ENCODE assay signal across 8 cellular contexts in the genomic region with DNA sequence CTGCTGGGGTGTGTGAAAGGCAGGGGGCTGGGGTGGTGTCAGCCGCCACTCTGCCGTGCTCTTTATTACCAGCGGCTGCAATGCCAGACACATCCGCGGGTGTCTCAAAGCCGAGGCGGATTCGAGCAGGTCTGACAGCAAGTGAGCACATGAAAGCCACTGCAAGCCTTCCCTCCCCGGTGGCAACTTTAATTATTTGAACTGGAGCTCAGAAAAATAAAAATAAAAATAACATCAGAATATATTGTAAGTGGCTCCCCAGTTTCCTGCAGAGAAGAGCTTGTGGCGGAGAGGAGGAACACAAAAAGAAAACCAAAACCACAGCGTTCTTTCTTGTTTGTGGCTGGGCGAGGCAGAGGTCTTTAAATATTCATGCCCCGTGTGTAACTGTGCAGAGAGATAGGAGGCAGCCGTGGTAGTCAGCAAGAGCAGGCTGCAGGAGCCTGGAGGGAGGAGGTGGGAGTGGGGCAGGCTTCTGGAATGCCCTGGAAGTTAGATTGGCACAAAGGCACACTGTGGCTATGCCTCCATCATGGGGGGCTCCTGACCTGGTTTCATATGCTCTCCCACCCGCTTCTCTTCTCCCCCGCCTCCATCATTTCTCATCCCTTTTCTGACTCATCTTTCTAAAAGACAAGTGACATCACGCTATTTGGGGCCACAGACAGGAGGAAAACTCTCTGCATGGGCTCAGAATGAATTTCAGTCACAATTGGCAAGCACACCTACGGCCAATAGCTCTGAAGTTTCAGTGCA.
DNase-seq lines count a peak whose midpoint lies in the region; ATAC-seq lines count a peak whose summit lies in the region.

No MANE protein-coding gene starts in this region.

- H3K4me1 Mint-ChIP-seq in activated naive CD8-positive, alpha-beta T cell treated with anti-CD3 and anti-CD28 coated beads for 36 hours = peaks cover 31% of the 10 kb centered on the region
- peaks cover 10 to 37% (median 18%) of the 10 kb centered on the region in 3 donors for H3K4me1 Mint-ChIP-seq in naive B cell
- H3K4me1 Mint-ChIP-seq in stimulated activated naive CD8-positive, alpha-beta T cell treated with anti-CD3 and anti-CD28 coated beads, Interleukin-15, Interleukin-2, amounts not matched to agents 100 ng/mL and 50 ng/mL, for 24 hours (ENCODE audit: low read depth) = peaks cover 45% of the 10 kb centered on the region

- peak; percentile 74 for DNase-seq in NK-92 treated with Interleukin-12 subunit alpha and Interleukin-12 subunit beta, amount 100 ng/mL, for 24 hours (lab: John Stamatoyannopoulos, UW)
- DNase-seq in NK-92 (lab: John Stamatoyannopoulos, UW; ENCODE audit: unreplicated experiment) (no peak), SK-N-MC (ENCODE audit: low read depth, low spot score) (peak; percentile 74), naive B cell (no peak), DMS114 treated with DMSO at 0.1 percent for 48 hours (lab: John Stamatoyannopoulos, UW; ENCODE audit: unreplicated experiment) (no peak)
- DNase-seq in activated naive CD8-positive, alpha-beta T cell treated with anti-CD3 and anti-CD28 coated beads for 36 hours = peak; percentile 64

- peaks cover 10% of the 10 kb centered on the region for H3K36me3 ChIP-seq in SK-N-MC (ENCODE audit: insufficient read depth, low read length)

- peak overlapping the region; percentile 70 for H3K4me3 ChIP-seq in SK-N-MC

- no peaks in the 10 kb centered on the region for H3K36me3 Mint-ChIP-seq in activated naive CD8-positive, alpha-beta T cell treated with anti-CD3 and anti-CD28 coated beads for 36 hours
- no peaks in the 10 kb centered on the region for H3K36me3 Mint-ChIP-seq in naive B cell
- no peaks in the 10 kb centered on the region for H3K36me3 Mint-ChIP-seq in stimulated activated naive CD8-positive, alpha-beta T cell treated with anti-CD3 and anti-CD28 coated beads, Interleukin-15, Interleukin-2, amounts not matched to agents 100 ng/mL and 50 ng/mL, for 24 hours (ENCODE audit: low read depth)

- no peaks in the 10 kb centered on the region for H3K9me3 ChIP-seq in SK-N-MC (ENCODE audit: low read depth, low read length)

- H3K27ac Mint-ChIP-seq in activated naive CD8-positive, alpha-beta T cell treated with anti-CD3 and anti-CD28 coated beads for 36 hours = peak overlapping the region; percentile 79
- H3K27ac Mint-ChIP-seq in naive B cell = peak overlapping the region in 3 of 6 donors; percentile 26 to 80 (median 63)
- H3K27ac Mint-ChIP-seq in stimulated activated naive CD8-positive, alpha-beta T cell treated with anti-CD3 and anti-CD28 coated beads, Interleukin-15, Interleukin-2, amounts not matched to agents 100 ng/mL and 50 ng/mL, for 24 hours = peak overlapping the region; percentile 45

- H3K9me3 Mint-ChIP-seq in activated naive CD8-positive, alpha-beta T cell treated with anti-CD3 and anti-CD28 coated beads for 36 hours = no peaks in the 10 kb centered on the region
- no peaks in the 10 kb centered on the region for H3K9me3 Mint-ChIP-seq in naive B cell
- no peaks in the 10 kb centered on the region for H3K9me3 Mint-ChIP-seq in stimulated activated naive CD8-positive, alpha-beta T cell treated with anti-CD3 and anti-CD28 coated beads, Interleukin-15, Interleukin-2, amounts not matched to agents 100 ng/mL and 50 ng/mL, for 24 hours

- peak overlapping the region; percentile 66 for H3K4me3 Mint-ChIP-seq in activated naive CD8-positive, alpha-beta T cell treated with anti-CD3 and anti-CD28 coated beads for 36 hours
- peak overlapping the region; percentile 34 to 93 (median 84) for H3K4me3 Mint-ChIP-seq in naive B cell
- H3K4me3 Mint-ChIP-seq in stimulated activated naive CD8-positive, alpha-beta T cell treated with anti-CD3 and anti-CD28 coated beads, Interleukin-15, Interleukin-2, amounts not matched to agents 100 ng/mL and 50 ng/mL, for 24 hours = peak overlapping the region; percentile 70

- peaks cover 56% of the 10 kb centered on the region for H3K27me3 Mint-ChIP-seq in activated naive CD8-positive, alpha-beta T cell treated with anti-CD3 and anti-CD28 coated beads for 36 hours
- peaks cover 4 to 18% (median 12%) of the 10 kb centered on the region in 3 donors for H3K27me3 Mint-ChIP-seq in naive B cell
- H3K27me3 Mint-ChIP-seq in stimulated activated naive CD8-positive, alpha-beta T cell treated with anti-CD3 and anti-CD28 coated beads, Interleukin-15, Interleukin-2, amounts not matched to agents 100 ng/mL and 50 ng/mL, for 24 hours = peaks cover 49% of the 10 kb centered on the region

- peak overlapping the region; percentile 52 for H3K9ac ChIP-seq in SK-N-MC (ENCODE audit: insufficient read length)

- ATAC-seq in HG03045 (IDR thresholded peaks at IDR 0.05; ENCODE audit: unreplicated experiment) = peak; percentile 77
- peak; percentile 67 to 73 for ATAC-seq in naive B cell (ENCODE audit: low read depth in 2 of 2)

- peak overlapping the region; percentile 95 for H3K27ac ChIP-seq in SK-N-MC

Comparison
In these comparisons a context has a peak if more than half of its experiments do, and no peak if none do; other contexts are left out.
1. DNase-seq: peak in NK-92 treated with Interleukin-12 subunit alpha and Interleukin-12 subunit beta, amount 100 ng/mL, for 24 hours (single experiment), SK-N-MC (single experiment) and activated naive CD8-positive, alpha-beta T cell treated with anti-CD3 and anti-CD28 coated beads for 36 hours (single experiment); none in NK-92 (single experiment), naive B cell (single experiment) and DMS114 treated with DMSO at 0.1 percent for 48 hours (single experiment).
2. Peak in every context shown above with its lines, with median percentiles within 50 percentile points of each other: H3K4me3 Mint-ChIP-seq.